22 cellular contexts compared by ENCODE assay signal in genomic region chr12:13777374-13777773, GRCh38.
"Had no signal": no experiment of that assay in that cellular context is flagged by ENCODE, and none has a peak within 500 bp of the region (broad histone marks: within the 10 kb centered on the region; RNA-seq: fewer than 3 reads in every experiment).

No MANE protein-coding gene starts in this region.

- H3K4me2 ChIP-seq: SK-N-SH had no signal

- H3K36me3 ChIP-seq: MG63 had no signal

- H3K27ac ChIP-seq: RWPE1 had no signal

- ATAC-seq: HepG2, Panc1, PC-3 had no signal

- H3K9ac ChIP-seq: SK-N-SH had no signal

- H3K4me3 ChIP-seq: MG63 had no signal

- DNase-seq: IMR-90, Karpas-422, KG1, MG63, NCI-H1092, NCI-H1105 treated with DMSO at 0.1 percent for 48 hours, NCI-H1417 treated with DMSO at 0.1 percent for 48 hours, NCI-H146, NCI-H1694 treated with DMSO at 0.1 percent for 48 hours, NCI-H1930, NCI-H2081, NCI-H2107, NCI-H2227 treated with DMSO at 0.1 percent for 48 hours, NCI-H524 treated with DMSO at 0.1 percent for 48 hours, NCI-H69, NCI-H774, PC-3, SHP77, SK-N-SH had no signal

- H3K9me3 ChIP-seq: MG63, SK-N-SH had no signal
